In genomic region chr6:87088076-87088475, GRCh38 we compare ENCODE assay signal across 1 cellular context.
A peak's percentile ranks its signal among the peaks of the same experiment; 100 is the strongest.
TF ChIP-seq lines count a peak whose summit lies in the region.

No MANE protein-coding gene starts in this region.

TF ChIP-seq in GM12878, 131 proteins besides CTCF, POLR2A, EP300 and RAD21 (continued from another document and continues in another):
- TF ChIP-seq ELK1 (IDR thresholded peaks at IDR 0.05; ENCODE audit: low read depth, low read length) (no peak), HSF1 (IDR thresholded peaks at IDR 0.05; ENCODE audit: low read depth, low read length) (no peak), NFIC (IDR thresholded peaks at IDR 0.05; ENCODE audit: low read depth, low read length) (peak; percentile 93), CHD1 (IDR thresholded peaks at IDR 0.05; ENCODE audit: low read depth, low read length) (no peak), RUNX3 (IDR thresholded peaks at IDR 0.05; ENCODE audit: low read length) (peak; percentile 59), JUND (IDR thresholded peaks at IDR 0.05; ENCODE audit: low read depth, low read length) (no peak), ZNF24 (IDR thresholded peaks at IDR 0.05) (no peak), DPF2 (IDR thresholded peaks at IDR 0.05) (no peak), ZBTB4 (CRISPR knock-in tag; IDR thresholded peaks at IDR 0.05) (no peak), KDM1A (IDR thresholded peaks at IDR 0.05; ENCODE audit: borderline replicate concordance) (no peak), HCFC1 (IDR thresholded peaks at IDR 0.05; ENCODE audit: low read length) (no peak), ZNF274 (IDR thresholded peaks at IDR 0.05; ENCODE audit: insufficient read depth, insufficient read length) (no peak), FOS (IDR thresholded peaks at IDR 0.05; ENCODE audit: borderline replicate concordance, extremely low read depth, insufficient read length) (no peak), NR2C1 (IDR thresholded peaks at IDR 0.05) (no peak), ZBTB40 (IDR thresholded peaks at IDR 0.05; ENCODE audit: borderline replicate concordance) (no peak), MEF2A (IDR thresholded peaks at IDR 0.05; ENCODE audit: insufficient read depth, low read depth, low read length) (peak; percentile 98), RCOR1 (conservative IDR thresholded peaks at IDR 0.05; ENCODE audit: low read depth, low read length) (no peak), E4F1 (IDR thresholded peaks at IDR 0.05; ENCODE audit: borderline replicate concordance, partially characterized antibody) (no peak), LARP7 (IDR thresholded peaks at IDR 0.05) (no peak), NFXL1 (IDR thresholded peaks at IDR 0.05; ENCODE audit: borderline replicate concordance) (no peak), E2F4 (IDR thresholded peaks at IDR 0.05; ENCODE audit: low read depth, low read length) (no peak), E2F8 (IDR thresholded peaks at IDR 0.05; ENCODE audit: low read depth, partially characterized antibody) (no peak), TCF12 (IDR thresholded peaks at IDR 0.05; ENCODE audit: low read depth, low read length) (no peak), IKZF2 (IDR thresholded peaks at IDR 0.05) (no peak), STAT3 (IDR thresholded peaks at IDR 0.05; ENCODE audit: low read depth, low read length) (no peak), WRNIP1 (IDR thresholded peaks at IDR 0.05; ENCODE audit: borderline replicate concordance, low read depth, low read length) (no peak), IRF4 (IDR thresholded peaks at IDR 0.05; ENCODE audit: low read depth, low read length) (peak; percentile 63; the same call in 1 of the 2 replicates), KLF5 (IDR thresholded peaks at IDR 0.05; ENCODE audit: partially characterized antibody) (no peak), ZNF207 (IDR thresholded peaks at IDR 0.05; ENCODE audit: borderline replicate concordance) (no peak), ZBTB11 (CRISPR knock-in tag; IDR thresholded peaks at IDR 0.05) (no peak), IRF5 (IDR thresholded peaks at IDR 0.05; ENCODE audit: borderline replicate concordance) (no peak), SKIL (IDR thresholded peaks at IDR 0.05; ENCODE audit: low read depth, poor library complexity, severe bottlenecking) (no peak)
